11 cellular contexts compared by ENCODE assay signal in genomic region chr14:104075530-104076151, GRCh38. TPM values are rescaled to one million over a fixed set of nuclear protein-coding genes. Genes with fewer than 3 reads are reported as not detected.
DNase-seq lines count a peak whose midpoint lies in the region; ATAC-seq, FAIRE-seq and TF ChIP-seq lines count a peak whose summit lies in the region.
"Had no signal": no experiment of that assay in that cellular context is flagged by ENCODE, and none has a peak within 500 bp of the region (broad histone marks: within the 10 kb centered on the region; RNA-seq: fewer than 3 reads in every experiment).

No MANE protein-coding gene starts in this region.

- FAIRE-seq in RCC 7860 (lab: Jason Lieb, UNC), result no peak
- FAIRE-seq: colon had no signal

- H3K4me3 Mint-ChIP-seq in CD14-positive monocyte, result no peak overlapping the region

- peaks cover 7 to 27% (median 15%) of the 10 kb centered on the region in 7 donors for H3K9me3 Mint-ChIP-seq in CD14-positive monocyte

- intact Hi-C loops in CD14-positive monocyte (cut with micrococcal nuclease), result no loop called here

- peak; percentile 14 for TF ChIP-seq CTCF in CD14-positive monocyte (IDR thresholded peaks at IDR 0.05)
- TF ChIP-seq CTCF in GM12873 (IDR thresholded peaks at IDR 0.05; ENCODE audit: insufficient read depth, low read depth, low read length, missing control alignments), result peak; percentile 28

- no peak for DNase-seq in CD14-positive monocyte (ENCODE audit: low spot score)
- DNase-seq in SK-MEL-5 (ENCODE audit: low read depth, low spot score), result peak; percentile 47
- DNase-seq in iris pigment epithelial cell (ENCODE audit: low read depth), result peak; percentile 22
- no peak for DNase-seq in islet precursor cell
- no peak for DNase-seq in putamen (ENCODE audit: low spot score)
- DNase-seq in RCC 7860 (ENCODE audit: low spot score), result no peak
- DNase-seq: RPMI8226 had no signal

- in situ Hi-C loops in SK-MEL-5 (cut with HindIII; ENCODE audit: low pct_unique_long_range_greater_than_20kb, low sequenced_read_pairs), result no loop called here

- H3K4me1 Mint-ChIP-seq in CD14-positive monocyte, result peaks cover 2% of the 10 kb centered on the region

- peaks cover 3 to 8% (median 6%) of the 10 kb centered on the region in 3 donors for H3K27me3 Mint-ChIP-seq in CD14-positive monocyte (ENCODE audit: low read depth in 3 of 3)

- H3K27ac Mint-ChIP-seq in CD14-positive monocyte, result no peak overlapping the region

- no peaks in the 10 kb centered on the region for H3K36me3 Mint-ChIP-seq in CD14-positive monocyte

- no peak for ATAC-seq in HG03196 (IDR thresholded peaks at IDR 0.05; ENCODE audit: unreplicated experiment)

RNA-seq across cellular contexts. Expression of gene ASPG, which starts 9.9 kb away (rescaled TPM):
- not detected for polyA plus RNA-seq in CD14-positive monocyte
- total RNA-seq in SK-MEL-5 (2014; rRNA removed; shearing (Covaris generic)), result 0.29 and 1.3 TPM in 2 replicates
- polyA plus RNA-seq in SK-MEL-5 (2015; cell fraction: cytosol; rRNA removed), result 0.02 and 0.27 TPM in 2 replicates
- polyA plus RNA-seq in SK-MEL-5 (2015; cell fraction: nucleus; rRNA removed), result 0.21 and 1.5 TPM in 2 replicates
- total RNA-seq: HT1080 had no signal

Comparison
In these comparisons a context has a peak if more than half of its experiments do, and no peak if none do; other contexts are left out.
1. DNase-seq: peak in SK-MEL-5 (single experiment) and iris pigment epithelial cell (single experiment); none in CD14-positive monocyte (single experiment), islet precursor cell (single experiment), putamen (single experiment) and RCC 7860 (single experiment).